Comparison of ENCODE assay signal across 8 cellular contexts in genomic region chr5:41903382-41903891, GRCh38. TPM values are rescaled to one million over a fixed set of nuclear protein-coding genes. Genes with fewer than 3 reads are reported as not detected.
A peak's percentile ranks its signal among the peaks of the same experiment; 100 is the strongest.
DNase-seq lines count a peak whose midpoint lies in the region; ATAC-seq and TF ChIP-seq lines count a peak whose summit lies in the region.

No MANE protein-coding gene starts in this region.

- H3K36me3 Mint-ChIP-seq in nephron progenitor cell (ENCODE audit: low read depth) = peaks cover 13% of the 10 kb centered on the region

- H3K27ac ChIP-seq in BLaER1 treated with 17β-estradiol and CSF1 and Interleukin-3, amounts not matched to agents 10 nM and 100 nM = peak overlapping the region; percentile 50 to 99 (median 89)
- peak overlapping the region; percentile 58 for H3K27ac ChIP-seq in colonic mucosa

- peak overlapping the region; percentile 99 for H3K27ac Mint-ChIP-seq in nephron progenitor cell

- no peaks in the 10 kb centered on the region for H3K9me3 ChIP-seq in BLaER1 treated with 17β-estradiol and CSF1 and Interleukin-3, amounts not matched to agents 10 nM and 100 nM (replicated peaks in 1 of 11)
- H3K9me3 ChIP-seq in colonic mucosa = no peaks in the 10 kb centered on the region

- no peak for ATAC-seq in GM19395 (IDR thresholded peaks at IDR 0.05; ENCODE audit: unreplicated experiment)
- ATAC-seq in HG02870 (IDR thresholded peaks at IDR 0.05; ENCODE audit: unreplicated experiment) = no peak

- H3K36me3 ChIP-seq in BLaER1 treated with 17β-estradiol and CSF1 and Interleukin-3, amounts not matched to agents 10 nM and 100 nM = peaks cover 6 to 28% (median 12%) of the 10 kb centered on the region in 11 experiments; a peak in 21 of 22 replicates
- no peaks in the 10 kb centered on the region for H3K36me3 ChIP-seq in colonic mucosa

- peak overlapping the region; percentile 67 to 88 (median 75) for H3K4me2 ChIP-seq in BLaER1 treated with 17β-estradiol and CSF1 and Interleukin-3, amounts not matched to agents 10 nM and 100 nM

- DNase-seq in M059J (ENCODE audit: low read depth) (peak; percentile 17), colonic mucosa (no peak), nephron progenitor cell (no peak), iPS-NIHi7 (ENCODE audit: extremely low spot score) (no peak), islet precursor cell (no peak)

- peak overlapping the region; percentile 96 for H3K4me3 Mint-ChIP-seq in nephron progenitor cell

- peak overlapping the region; percentile 56 to 98 (median 74) for H3K9ac ChIP-seq in BLaER1 treated with 17β-estradiol and CSF1 and Interleukin-3, amounts not matched to agents 10 nM and 100 nM
- peak overlapping the region; percentile 26 to 73 for H3K9ac ChIP-seq in colonic mucosa (ENCODE audit: low read depth in 2 of 2, low read length in 2 of 2)

- no peaks in the 10 kb centered on the region for H3K27me3 ChIP-seq in BLaER1 treated with 17β-estradiol and CSF1 and Interleukin-3, amounts not matched to agents 10 nM and 100 nM
- H3K27me3 ChIP-seq in colonic mucosa = no peaks in the 10 kb centered on the region

- H3K27me3 Mint-ChIP-seq in nephron progenitor cell (ENCODE audit: low read depth, poor library complexity) = peaks cover 12% of the 10 kb centered on the region

- peaks cover 0 to 20% (median 0%) of the 10 kb centered on the region in 11 experiments; a peak in 6 of 22 replicates for H4K20me1 ChIP-seq in BLaER1 treated with 17β-estradiol and CSF1 and Interleukin-3, amounts not matched to agents 10 nM and 100 nM

- intact Hi-C loops in colonic mucosa (cut with DNase I) = no loop called here

- H3K4me3 ChIP-seq in BLaER1 treated with 17β-estradiol and CSF1 and Interleukin-3, amounts not matched to agents 10 nM and 100 nM = peak overlapping the region; percentile 73 to 98 (median 80)
- H3K4me3 ChIP-seq in colonic mucosa = peak overlapping the region; percentile 87

- H3K4me1 ChIP-seq in BLaER1 treated with 17β-estradiol and CSF1 and Interleukin-3, amounts not matched to agents 10 nM and 100 nM = peaks cover 17 to 42% (median 32%) of the 10 kb centered on the region in 10 experiments
- H3K4me1 ChIP-seq in colonic mucosa = no peaks in the 10 kb centered on the region

- peaks cover 34% of the 10 kb centered on the region for H3K4me1 Mint-ChIP-seq in nephron progenitor cell

- TF ChIP-seq CTCF in colonic mucosa (IDR thresholded peaks at IDR 0.05) (no peak), nephron progenitor cell (IDR thresholded peaks at IDR 0.05) (no peak)

- H3K9me3 Mint-ChIP-seq in nephron progenitor cell = peaks cover 4% of the 10 kb centered on the region

RNA-seq across cellular contexts. Expression of gene RIMOC1, which starts 0.7 kb away (rescaled TPM):
- total RNA-seq in M059J (2014; rRNA removed; shearing (Covaris generic)) = 21.9 and 23.8 TPM in 2 replicates
- 10 to 100 TPM; 23.1 to 29.7 TPM for total RNA-seq in colonic mucosa

RNA-seq across cellular contexts. Expression of gene FBXO4, which starts 21.6 kb away (rescaled TPM):
- 7.1 and 12.1 TPM in 2 replicates for total RNA-seq in M059J (2014; rRNA removed; shearing (Covaris generic))
- total RNA-seq in colonic mucosa = 1 to 10 TPM; 7.6 to 8.6 TPM

RNA-seq across cellular contexts. Expression of gene OXCT1, which starts 33.2 kb away (rescaled TPM):
- 17.8 and 23.5 TPM in 2 replicates for total RNA-seq in M059J (2014; rRNA removed; shearing (Covaris generic))
- 10 to 100 TPM; 23.8 to 31.3 TPM for total RNA-seq in colonic mucosa
